Comparison of ENCODE assay signal across 28 cellular contexts in the genomic region with DNA sequence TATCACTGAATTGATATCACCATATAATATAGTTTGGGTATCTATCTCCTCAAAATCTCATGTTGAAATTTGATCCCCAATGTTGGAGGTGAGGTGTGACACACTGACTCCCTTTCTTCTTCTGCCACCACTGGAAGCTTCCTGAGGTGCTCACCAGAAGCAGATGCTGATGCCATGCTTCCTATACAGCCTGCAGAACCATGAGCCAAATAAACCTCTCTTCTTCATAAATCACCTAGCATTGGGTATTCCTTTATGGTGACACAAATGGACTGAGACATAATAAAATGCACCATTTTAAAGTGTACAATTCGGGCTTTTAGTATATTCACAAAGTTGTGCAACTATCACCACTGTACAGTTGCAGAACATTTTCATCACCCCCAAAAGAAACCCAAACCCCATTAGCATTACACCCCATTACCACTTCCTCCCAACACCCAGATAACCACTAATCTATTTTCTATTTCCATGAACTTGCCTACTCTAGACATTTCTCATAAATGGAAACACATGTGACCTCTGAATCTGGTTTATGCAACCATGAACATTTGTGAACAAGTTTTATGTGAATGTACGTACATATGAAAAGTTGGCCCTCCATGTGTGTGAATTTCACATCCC.
"Had no signal": no experiment of that assay in that cellular context is flagged by ENCODE, and none has a peak within 500 bp of the region (broad histone marks: within the 10 kb centered on the region; RNA-seq: fewer than 3 reads in every experiment).

No MANE protein-coding gene starts in this region.

- H3K27me3 Mint-ChIP-seq: naive B cell, type B pancreatic cell had no signal

- H3K9me3 Mint-ChIP-seq: type B pancreatic cell had no signal

- FAIRE-seq: islet of Langerhans had no signal

- H3K4me1 Mint-ChIP-seq: mesothelial cell of epicardium; naive B cell; stimulated activated effector memory CD8-positive, alpha-beta T cell treated with anti-CD3 and anti-CD28 coated beads, Interleukin-12 subunit alpha, Interleukin-12 subunit beta, amount 100 ng/mL, for 72 hours had no signal

- H3K36me3 Mint-ChIP-seq: mesothelial cell of epicardium; naive B cell; stimulated activated effector memory CD8-positive, alpha-beta T cell treated with anti-CD3 and anti-CD28 coated beads, Interleukin-12 subunit alpha, Interleukin-12 subunit beta, amount 100 ng/mL, for 72 hours; type B pancreatic cell had no signal

- H3K27me3 ChIP-seq: esophagus muscularis mucosa, gastroesophageal sphincter, hepatocyte, left lung, ovary, sigmoid colon, stomach, testis, tibial artery had no signal

- ATAC-seq: gastroesophageal sphincter; heart left ventricle; left cardiac atrium; left lung; mucosa of descending colon; psoas muscle; right cardiac atrium; stimulated activated effector memory CD8-positive, alpha-beta T cell treated with anti-CD3 and anti-CD28 coated beads, Interleukin-12 subunit alpha, Interleukin-12 subunit beta, amount 100 ng/mL, for 72 hours had no signal

- H3K27ac Mint-ChIP-seq: mesothelial cell of epicardium; naive B cell; nephron progenitor cell; stimulated activated effector memory CD8-positive, alpha-beta T cell treated with anti-CD3 and anti-CD28 coated beads, Interleukin-12 subunit alpha, Interleukin-12 subunit beta, amount 100 ng/mL, for 72 hours; type B pancreatic cell had no signal

- H3K4me3 Mint-ChIP-seq: mesothelial cell of epicardium; naive B cell; nephron progenitor cell; stimulated activated effector memory CD8-positive, alpha-beta T cell treated with anti-CD3 and anti-CD28 coated beads, Interleukin-12 subunit alpha, Interleukin-12 subunit beta, amount 100 ng/mL, for 72 hours; type B pancreatic cell had no signal

- H3K36me3 ChIP-seq: esophagus muscularis mucosa, gastroesophageal sphincter, heart left ventricle, left lung, ovary, sigmoid colon, stomach, tibial artery had no signal

- DNase-seq: dorsolateral prefrontal cortex; effector CD4-positive, alpha-beta T cell; heart left ventricle; left cardiac atrium; left lung; mesenchymal stem cell; mucosa of descending colon; naive B cell; nephron progenitor cell; nucleus accumbens; ovary; posterior cingulate gyrus; psoas muscle; right cardiac atrium; sigmoid colon; stimulated activated CD4-positive, alpha-beta T cell treated with anti-CD3 and anti-CD28 coated beads, Interleukin-2, amount 100 ng/mL, for 24 hours; stimulated activated CD4-positive, alpha-beta T cell treated with anti-CD3 and anti-CD28 coated beads, Interleukin-4, amount 100 ng/mL, for 24 hours; stimulated activated naive CD4-positive, alpha-beta T cell treated with Interleukin-2 at 50 U/mL for 16 hours; stomach; testis; tibial artery had no signal

- H3K4me3 ChIP-seq: dorsolateral prefrontal cortex, esophagus muscularis mucosa, gastroesophageal sphincter, heart left ventricle, hepatocyte, left lung, mucosa of descending colon, ovary, psoas muscle, sigmoid colon, stomach, testis, tibial artery had no signal
